18 cellular contexts compared by ENCODE assay signal in genomic region chr4:165464338-165464737, GRCh38.
DNase-seq lines count a peak whose midpoint lies in the region; ATAC-seq, FAIRE-seq and TF ChIP-seq lines count a peak whose summit lies in the region.
"Had no signal": no experiment of that assay in that cellular context is flagged by ENCODE, and none has a peak within 500 bp of the region (broad histone marks: within the 10 kb centered on the region; RNA-seq: fewer than 3 reads in every experiment).

No MANE protein-coding gene starts in this region.

- intact Hi-C loops in HepG2 (cut with micrococcal nuclease; ENCODE audit: unreplicated experiment) (loop anchor here (1.0 kb wide), 3 partner anchors 108 to 333 kb away; no protein-coding TSS in a partner anchor), right lobe of liver (cut with DNase I) (loop anchor here (10.0 kb wide), 1 partner anchor 110 kb away; no protein-coding TSS in a partner anchor), HCT116 (cut with micrococcal nuclease) (loop anchor here (1.0 kb wide), 1 partner anchor 108 kb away; no protein-coding TSS in a partner anchor), aorta (cut with DNase I) (loop anchor here (1.0 to 5.0 kb wide), 3 partner anchors 87 to 333 kb away; partner anchors contain the start of gene CPE (in 1 of the 2)), PC-9 (cut with micrococcal nuclease; ENCODE audit: unreplicated experiment) (loop anchor here (2.0 to 10.0 kb wide), 4 partner anchors 108 to 680 kb away; partner anchors contain the start of genes KLHL2 and TMEM192)

- TF ChIP-seq CTCF in HepG2 (CRISPR knock-in tag; IDR thresholded peaks at IDR 0.05): no peak
- TF ChIP-seq CTCF in right lobe of liver (IDR thresholded peaks at IDR 0.05): no peak
- no peak for TF ChIP-seq CTCF in HCT116 (IDR thresholded peaks at IDR 0.05 in 2 of 3, conservative IDR thresholded peaks at IDR 0.05 in 1 of 3; ENCODE audit: borderline replicate concordance in 1 of 3, insufficient read depth in 1 of 3, low read depth in 2 of 3, low read length in 2 of 3)
- TF ChIP-seq CTCF in brain (conservative IDR thresholded peaks at IDR 0.05): no peak
- TF ChIP-seq CTCF in foreskin fibroblast (IDR thresholded peaks at IDR 0.05; ENCODE audit: low read depth, low read length): no peak
- TF ChIP-seq CTCF in PC-9 (conservative IDR thresholded peaks at IDR 0.05): no peak

- BruUV-seq in HepG2 (replicated peaks; lab: Mats Ljungman, UMichigan): no TSS peak
- no TSS peak for BruUV-seq in HCT116 (replicated peaks; lab: Mats Ljungman, UMichigan)
- BruUV-seq in PC-9 (replicated peaks; lab: Mats Ljungman, UMichigan): no TSS peak

- H3K27me3 ChIP-seq in HepG2 (ENCODE audit: control insufficient read depth in 1 of 2, insufficient read depth in 2 of 2, low read length in 2 of 2) (no peaks in the 10 kb centered on the region), right lobe of liver (no peaks in the 10 kb centered on the region), HCT116 (ENCODE audit: insufficient read depth, low read length) (no peaks in the 10 kb centered on the region), aorta (ENCODE audit: control insufficient read depth in 1 of 2, insufficient read depth in 2 of 2, low read length in 1 of 2) (no peaks in the 10 kb centered on the region), PC-9 (ENCODE audit: insufficient read depth, low read depth) (no peaks in the 10 kb centered on the region)
- H3K27me3 ChIP-seq: upper lobe of left lung had no signal

- POLR2A ChIA-PET in HepG2 (lab: Yijun Ruan, JAX) (no interaction called here), HCT116 (lab: Charles Lee) (no interaction called here), PC-9 (lab: Charles Lee; ENCODE audit: unreplicated experiment) (interaction anchor here (0.7 kb wide), 1 partner anchor 315 kb away, joined by 4 read pairs; no protein-coding TSS in a partner anchor)

- DNase-seq in HepG2 (ENCODE audit: low spot score) (no peak), right lobe of liver (no peak), HCT116 (ENCODE audit: low read depth, low spot score) (no peak), aorta (no peak), foreskin fibroblast (no peak), PC-9 (no peak)
- DNase-seq: activated effector memory CD4-positive, alpha-beta T cell treated with anti-CD3 and anti-CD28 coated beads, Interleukin-2, amount 50 U/mL, for 16 hours; NCI-H1048; stimulated activated CD4-positive, alpha-beta T cell treated with anti-CD3 and anti-CD28 coated beads, Interleukin-4, amount 100 ng/mL, for 1 hour had no signal

- 94% methylated on average over 7 of the region's 7 CpGs for WGBS in HepG2 (ENCODE audit: low lambda C conversion rate)
- WGBS in right lobe of liver (ENCODE audit: insufficient coverage, low coverage, low lambda C conversion rate, missing lambda C conversion rate): 55% methylated on average over 7 of the region's 7 CpGs
- WGBS in aorta, 2 donors: 56 to 60% methylated on average over 7 of the region's 7 CpGs

- H2AFZ ChIP-seq in HepG2 (ENCODE audit: low read length) (no peak overlapping the region), HCT116 (ENCODE audit: low read depth, low read length, poor library complexity, severe bottlenecking) (peak overlapping the region; percentile 98), PC-9 (no peak overlapping the region)
- H2AFZ ChIP-seq: parathyroid adenoma had no signal

- no peaks in the 10 kb centered on the region for H3K36me3 Mint-ChIP-seq in brain
- H3K36me3 Mint-ChIP-seq: memory B cell, naive B cell had no signal

- peaks cover 52% of the 10 kb centered on the region for H3K4me1 Mint-ChIP-seq in brain
- H3K4me1 Mint-ChIP-seq: memory B cell, naive B cell had no signal

- H3K9me2 ChIP-seq in HCT116 (ENCODE audit: insufficient read depth) (no peaks in the 10 kb centered on the region), PC-9 (ENCODE audit: insufficient read depth) (no peaks in the 10 kb centered on the region)

- no peaks in the 10 kb centered on the region for H3K27me3 Mint-ChIP-seq in brain

- peak overlapping the region in 4 of 5 experiments; percentile 28 to 79 (median 53) for H3K27ac Mint-ChIP-seq in brain
- H3K27ac Mint-ChIP-seq: memory B cell, naive B cell had no signal

- RAD21 ChIA-PET in HCT116 (lab: Charles Lee; ENCODE audit: low non-redundant PET in 1 of 2, low total read pairs in 2 of 2, uncharacterized antibody in 2 of 2, unreplicated experiment in 2 of 2): interaction anchor here in 1 of 2 experiments (1.1 kb wide), 1 partner anchor 333 kb away, joined by 3 read pairs; no protein-coding TSS in a partner anchor

- H3K4me2 ChIP-seq in HepG2 (ENCODE audit: low read depth, low read length) (no peak overlapping the region), HCT116 (ENCODE audit: low read length) (peak overlapping the region; percentile 48; the same call in 1 of the 2 replicates), PC-9 (no peak overlapping the region)

- no peaks in the 10 kb centered on the region for H3K9me3 Mint-ChIP-seq in brain
- H3K9me3 Mint-ChIP-seq: memory B cell, naive B cell had no signal

- H3K27ac ChIP-seq in HepG2 (ENCODE audit: extremely low read length, insufficient read depth, low read length) (peak overlapping the region; percentile 5), right lobe of liver (no peak overlapping the region), HCT116 (ENCODE audit: low read depth, low read length) (no peak overlapping the region), aorta (ENCODE audit: low read depth in 1 of 2, low read length in 2 of 2) (peak overlapping the region; percentile 8 to 77), PC-9 (no peak overlapping the region)
- H3K27ac ChIP-seq: parathyroid adenoma, RWPE1, skin epidermis, upper lobe of left lung had no signal

- H3K79me2 ChIP-seq in HepG2 (ENCODE audit: insufficient read depth, low read length) (no peaks in the 10 kb centered on the region), HCT116 (ENCODE audit: insufficient read depth, low read length) (no peaks in the 10 kb centered on the region), PC-9 (ENCODE audit: low read depth) (no peaks in the 10 kb centered on the region)
- H3K79me2 ChIP-seq: parathyroid adenoma had no signal

- peak overlapping the region in 2 of 5 experiments; percentile 7 to 20 for H3K4me3 Mint-ChIP-seq in brain
- H3K4me3 Mint-ChIP-seq: memory B cell, naive B cell had no signal

- no peaks in the 10 kb centered on the region for H3K4me1 ChIP-seq in HepG2 (ENCODE audit: insufficient read depth, low read length)
- H3K4me1 ChIP-seq in right lobe of liver: peaks cover 0 to 1% (median 0%) of the 10 kb centered on the region in 4 donors
- no peaks in the 10 kb centered on the region for H3K4me1 ChIP-seq in HCT116 (ENCODE audit: control insufficient read depth in 1 of 2, insufficient read depth in 2 of 2, low read length in 2 of 2)
- H3K4me1 ChIP-seq in aorta (ENCODE audit: control insufficient read depth in 1 of 2, insufficient read depth in 2 of 2, low read length in 2 of 2): peaks cover 0 to 4% of the 10 kb centered on the region in 2 donors
- H3K4me1 ChIP-seq in PC-9 (replicated peaks; ENCODE audit: insufficient read depth): no peaks in the 10 kb centered on the region
- H3K4me1 ChIP-seq: parathyroid adenoma, upper lobe of left lung had no signal

- CTCF ChIA-PET in HepG2 (lab: Yijun Ruan, JAX; ENCODE audit: low intra/inter-chr PET ratio, low total read pairs): interaction anchor here (0.9 to 2.4 kb wide), 4 partner anchors 85 to 333 kb away, joined by 3 to 28 read pairs (median 14); no protein-coding TSS in a partner anchor
- CTCF ChIA-PET in HCT116 (lab: Charles Lee): interaction anchor here (1.4 to 1.5 kb wide), 2 partner anchors 110 to 333 kb away, joined by 4 to 7 read pairs; no protein-coding TSS in a partner anchor
- CTCF ChIA-PET in PC-9 (lab: Charles Lee): interaction anchor here (0.6 to 0.7 kb wide), 2 partner anchors 120 to 346 kb away, joined by 3 to 4 read pairs; no protein-coding TSS in a partner anchor

- peaks cover 9 to 32% of the 10 kb centered on the region in 2 experiments for H3K36me3 ChIP-seq in HepG2 (replicated peaks in 1 of 2; ENCODE audit: control insufficient read depth in 1 of 2, insufficient read depth in 2 of 2, low read length in 2 of 2)
- H3K36me3 ChIP-seq in right lobe of liver: no peaks in the 10 kb centered on the region
- H3K36me3 ChIP-seq in HCT116 (ENCODE audit: control insufficient read depth in 1 of 2, insufficient read depth in 2 of 2, low read length in 2 of 2): no peaks in the 10 kb centered on the region
- peaks cover 2 to 6% of the 10 kb centered on the region in 2 donors for H3K36me3 ChIP-seq in aorta (ENCODE audit: control insufficient read depth in 1 of 2, insufficient read depth in 2 of 2, low read length in 1 of 2)
- H3K36me3 ChIP-seq in PC-9 (ENCODE audit: low read depth): no peaks in the 10 kb centered on the region
- H3K36me3 ChIP-seq: upper lobe of left lung had no signal

- peaks cover 3% of the 10 kb centered on the region; the same call in 1 of the 2 replicates for H3K9me3 ChIP-seq in HepG2 (ENCODE audit: low read length)
- H3K9me3 ChIP-seq in right lobe of liver: no peaks in the 10 kb centered on the region
- H3K9me3 ChIP-seq in HCT116 (ENCODE audit: control insufficient read depth in 1 of 2, insufficient read depth in 1 of 2, low read depth in 1 of 2, low read length in 2 of 2): no peaks in the 10 kb centered on the region
- H3K9me3 ChIP-seq in aorta (ENCODE audit: control insufficient read depth, low read length): no peaks in the 10 kb centered on the region
- H3K9me3 ChIP-seq in PC-9 (ENCODE audit: insufficient read depth, low read depth): no peaks in the 10 kb centered on the region
- H3K9me3 ChIP-seq: upper lobe of left lung had no signal

- in situ Hi-C loops in HepG2 (cut with HindIII; ENCODE audit: extremely low pct_ligation_motif_present, low pct_unique_long_range_greater_than_20kb): loop anchor here (5.0 kb wide), 2 partner anchors 107 to 332 kb away; no protein-coding TSS in a partner anchor

- H3F3A ChIP-seq in PC-9 (ENCODE audit: insufficient read depth, low read depth): no peaks in the 10 kb centered on the region

- H4K20me1 ChIP-seq in HepG2 (ENCODE audit: insufficient read depth, low read length) (no peaks in the 10 kb centered on the region), HCT116 (ENCODE audit: insufficient read depth) (no peaks in the 10 kb centered on the region), PC-9 (ENCODE audit: insufficient read depth) (no peaks in the 10 kb centered on the region)

- peak; percentile 50 for ATAC-seq in HepG2
- ATAC-seq in right lobe of liver: no peak
- peak; percentile 49 for ATAC-seq in HCT116
- ATAC-seq in aorta (ENCODE audit: low FRiP score): no peak
- ATAC-seq in HG03025 (IDR thresholded peaks at IDR 0.05; ENCODE audit: low FRiP score, unreplicated experiment): no peak

- no peak overlapping the region for H3K4me3 ChIP-seq in HepG2 (replicated peaks in 1 of 3; ENCODE audit: insufficient read depth in 1 of 3, low read depth in 2 of 3, low read length in 3 of 3)
- no peak overlapping the region for H3K4me3 ChIP-seq in right lobe of liver
- no peak overlapping the region for H3K4me3 ChIP-seq in HCT116 (replicated peaks in 1 of 2; ENCODE audit: low read depth in 1 of 2, low read length in 2 of 2)
- H3K4me3 ChIP-seq in aorta (ENCODE audit: low read length in 2 of 2): no peak overlapping the region
- H3K4me3 ChIP-seq in foreskin fibroblast (ENCODE audit: low read depth in 1 of 2, low read length in 2 of 2): no peak overlapping the region
- no peak overlapping the region for H3K4me3 ChIP-seq in PC-9
- H3K4me3 ChIP-seq: skin epidermis, upper lobe of left lung had no signal

- no peak overlapping the region for H3K9ac ChIP-seq in HepG2 (ENCODE audit: insufficient read depth, low read depth, low read length)
- H3K9ac ChIP-seq in HCT116 (ENCODE audit: low read length): no peak overlapping the region
- H3K9ac ChIP-seq: parathyroid adenoma had no signal

- no peak for TF ChIP-seq EP300 in HepG2 (IDR thresholded peaks at IDR 0.05; ENCODE audit: low read depth in 2 of 2, low read length in 2 of 2)
- TF ChIP-seq EP300 in HepG2 (CRISPR knock-in tag; IDR thresholded peaks at IDR 0.05; ENCODE audit: borderline replicate concordance): no peak

- TF ChIP-seq RAD21 in HepG2 (CRISPR knock-in tag; IDR thresholded peaks at IDR 0.05): no peak
- TF ChIP-seq RAD21 in HCT116 (IDR thresholded peaks at IDR 0.05; ENCODE audit: low read depth): no peak

- TF ChIP-seq POLR2A in HepG2 (IDR thresholded peaks at IDR 0.05; ENCODE audit: insufficient read depth in 1 of 2, low read depth in 2 of 2, low read length in 2 of 2): no peak
- no peak for TF ChIP-seq POLR2A in right lobe of liver (IDR thresholded peaks at IDR 0.05)
- TF ChIP-seq POLR2A in HCT116 (IDR thresholded peaks at IDR 0.05; ENCODE audit: borderline replicate concordance, extremely low read depth, insufficient read depth, insufficient read length): no peak

- no peak for FAIRE-seq in HepG2 (lab: Jason Lieb, UNC)
- FAIRE-seq: bronchial epithelial cell had no signal

Comparison
In these comparisons a context has a peak if more than half of its experiments do, and no peak if none do; other contexts are left out.
1. ATAC-seq: peak in HepG2 (single experiment) and HCT116 (single experiment); none in right lobe of liver (0 of 4), aorta (single experiment) and HG03025 (single experiment).
2. H3K27ac ChIP-seq: peak in HepG2 (single experiment) and aorta (2 of 2); none in right lobe of liver (0 of 3), HCT116 (single experiment) and PC-9 (single experiment).